Comparison of ENCODE assay signal across 14 cellular contexts in genomic region chr17:38893113-38893512, GRCh38. TPM values are rescaled to one million over a fixed set of nuclear protein-coding genes. Genes with fewer than 3 reads are reported as not detected.
A peak's percentile ranks its signal among the peaks of the same experiment; 100 is the strongest.
DNase-seq lines count a peak whose midpoint lies in the region; ATAC-seq and TF ChIP-seq lines count a peak whose summit lies in the region.
"Had no signal": no experiment of that assay in that cellular context is flagged by ENCODE, and none has a peak within 500 bp of the region (broad histone marks: within the 10 kb centered on the region; RNA-seq: fewer than 3 reads in every experiment).

No MANE protein-coding gene starts in this region.

- no peak overlapping the region for H3K4me3 Mint-ChIP-seq in activated CD4-positive, alpha-beta T cell treated with anti-CD3 and anti-CD28 coated beads, Interleukin-2, amount 10 ng/mL, durations not matched to agents 24 days and 14 days
- H3K4me3 Mint-ChIP-seq in activated CD4-positive, alpha-beta memory T cell treated with anti-CD3 and anti-CD28 coated beads for 36 hours: no peak overlapping the region
- H3K4me3 Mint-ChIP-seq in stimulated activated effector memory CD8-positive, alpha-beta T cell treated with anti-CD3 and anti-CD28 coated beads, Interleukin-12 subunit alpha, Interleukin-12 subunit beta, amount 100 ng/mL, for 72 hours: peak overlapping the region; percentile 40

- DNase-seq in activated CD4-positive, alpha-beta T cell treated with anti-CD3 and anti-CD28 coated beads, Interleukin-2, amount 10 ng/mL, durations not matched to agents 24 days and 14 days: no peak
- DNase-seq in activated CD4-positive, alpha-beta T cell treated with anti-CD3 and anti-CD28 coated beads, Interleukin-2, amount 50 U/mL, for 1 hour: no peak
- DNase-seq in activated CD4-positive, alpha-beta memory T cell treated with anti-CD3 and anti-CD28 coated beads for 36 hours: no peak
- DNase-seq in stimulated activated effector memory CD8-positive, alpha-beta T cell treated with anti-CD3 and anti-CD28 coated beads, Interleukin-12 subunit alpha, Interleukin-12 subunit beta, amount 100 ng/mL, for 72 hours (ENCODE audit: low spot score in 2 of 2): no peak
- DNase-seq in cortex of kidney (lab: John Stamatoyannopoulos, UW): no peak
- DNase-seq in GM10266 (ENCODE audit: extremely low spot score): no peak
- DNase-seq: DND-41, foreskin keratinocyte, IMR-90, pancreas, T-helper 9 cell had no signal

- H3K27me3 Mint-ChIP-seq in activated CD4-positive, alpha-beta T cell treated with anti-CD3 and anti-CD28 coated beads, Interleukin-2, amount 10 ng/mL, durations not matched to agents 24 days and 14 days: no peaks in the 10 kb centered on the region
- no peaks in the 10 kb centered on the region for H3K27me3 Mint-ChIP-seq in activated CD4-positive, alpha-beta memory T cell treated with anti-CD3 and anti-CD28 coated beads for 36 hours

- no peak for TF ChIP-seq CTCF in gastroesophageal sphincter (IDR thresholded peaks at IDR 0.05)
- TF ChIP-seq CTCF in GM10266 (IDR thresholded peaks at IDR 0.05; ENCODE audit: control insufficient read depth, insufficient read depth, low read depth, missing control alignments): no peak

- H3K27ac ChIP-seq in gastroesophageal sphincter: peak overlapping the region in 3 of 4 donors; percentile 71 to 74 (median 74)
- H3K27ac ChIP-seq: foreskin keratinocyte had no signal

- peaks cover 57% of the 10 kb centered on the region for H3K36me3 Mint-ChIP-seq in activated CD4-positive, alpha-beta T cell treated with anti-CD3 and anti-CD28 coated beads, Interleukin-2, amount 10 ng/mL, durations not matched to agents 24 days and 14 days (ENCODE audit: low read depth)
- H3K36me3 Mint-ChIP-seq in activated CD4-positive, alpha-beta memory T cell treated with anti-CD3 and anti-CD28 coated beads for 36 hours: peaks cover 31% of the 10 kb centered on the region
- H3K36me3 Mint-ChIP-seq in stimulated activated effector memory CD8-positive, alpha-beta T cell treated with anti-CD3 and anti-CD28 coated beads, Interleukin-12 subunit alpha, Interleukin-12 subunit beta, amount 100 ng/mL, for 72 hours: peaks cover 97% of the 10 kb centered on the region

- H3K4me1 Mint-ChIP-seq in activated CD4-positive, alpha-beta T cell treated with anti-CD3 and anti-CD28 coated beads, Interleukin-2, amount 10 ng/mL, durations not matched to agents 24 days and 14 days: peaks cover 68% of the 10 kb centered on the region
- peaks cover 88% of the 10 kb centered on the region for H3K4me1 Mint-ChIP-seq in activated CD4-positive, alpha-beta memory T cell treated with anti-CD3 and anti-CD28 coated beads for 36 hours (ENCODE audit: low read depth)
- H3K4me1 Mint-ChIP-seq in stimulated activated effector memory CD8-positive, alpha-beta T cell treated with anti-CD3 and anti-CD28 coated beads, Interleukin-12 subunit alpha, Interleukin-12 subunit beta, amount 100 ng/mL, for 72 hours: peaks cover 81% of the 10 kb centered on the region

- no peaks in the 10 kb centered on the region for H3K9me3 Mint-ChIP-seq in activated CD4-positive, alpha-beta T cell treated with anti-CD3 and anti-CD28 coated beads, Interleukin-2, amount 10 ng/mL, durations not matched to agents 24 days and 14 days
- H3K9me3 Mint-ChIP-seq in activated CD4-positive, alpha-beta memory T cell treated with anti-CD3 and anti-CD28 coated beads for 36 hours: no peaks in the 10 kb centered on the region
- H3K9me3 Mint-ChIP-seq in stimulated activated effector memory CD8-positive, alpha-beta T cell treated with anti-CD3 and anti-CD28 coated beads, Interleukin-12 subunit alpha, Interleukin-12 subunit beta, amount 100 ng/mL, for 72 hours: no peaks in the 10 kb centered on the region

- POLR2A ChIA-PET in activated CD4-positive, alpha-beta memory T cell treated with anti-CD3 and anti-CD28 coated beads for 36 hours (lab: Charles Lee): interaction anchor here (0.6 to 1.0 kb wide), 3 partner anchors 10 to 39 kb away, joined by 3 read pairs; partner anchors contain the start of genes LASP1 and RPL23

- WGBS in gastroesophageal sphincter (ENCODE audit: low coverage in 1 of 2), 2 donors: no CpG with 5 or more reads among the region's 5 CpGs

- no peak for TF ChIP-seq POLR2A in gastroesophageal sphincter (IDR thresholded peaks at IDR 0.05)

- peak overlapping the region; percentile 61 for H3K27ac Mint-ChIP-seq in activated CD4-positive, alpha-beta T cell treated with anti-CD3 and anti-CD28 coated beads, Interleukin-2, amount 10 ng/mL, durations not matched to agents 24 days and 14 days
- H3K27ac Mint-ChIP-seq in activated CD4-positive, alpha-beta memory T cell treated with anti-CD3 and anti-CD28 coated beads for 36 hours: peak overlapping the region; percentile 66
- no peak overlapping the region for H3K27ac Mint-ChIP-seq in stimulated activated effector memory CD8-positive, alpha-beta T cell treated with anti-CD3 and anti-CD28 coated beads, Interleukin-12 subunit alpha, Interleukin-12 subunit beta, amount 100 ng/mL, for 72 hours

- peaks cover 0 to 59% of the 10 kb centered on the region in 2 donors for H3K36me3 ChIP-seq in gastroesophageal sphincter

- no peak overlapping the region for H3K4me3 ChIP-seq in gastroesophageal sphincter
- H3K4me3 ChIP-seq: A549, pancreas had no signal

- CTCF ChIA-PET in activated CD4-positive, alpha-beta memory T cell treated with anti-CD3 and anti-CD28 coated beads for 36 hours (lab: Charles Lee): interaction anchor here (1.1 to 1.7 kb wide), 2 partner anchors 22 to 90 kb away, joined by 6 to 7 read pairs; no protein-coding TSS in a partner anchor

- ATAC-seq in gastroesophageal sphincter: no peak
- ATAC-seq in stimulated activated effector memory CD8-positive, alpha-beta T cell treated with anti-CD3 and anti-CD28 coated beads, Interleukin-12 subunit alpha, Interleukin-12 subunit beta, amount 100 ng/mL, for 72 hours: peak; percentile 23
- ATAC-seq in GM21381 (IDR thresholded peaks at IDR 0.05; ENCODE audit: unreplicated experiment): no peak
- ATAC-seq: foreskin keratinocyte had no signal

- TF ChIP-seq EP300 in gastroesophageal sphincter (IDR thresholded peaks at IDR 0.05): no peak

- no peaks in the 10 kb centered on the region for H3K27me3 ChIP-seq in gastroesophageal sphincter
- H3K27me3 ChIP-seq: foreskin keratinocyte, pancreas had no signal

- H3K9me3 ChIP-seq in gastroesophageal sphincter: no peaks in the 10 kb centered on the region
- H3K9me3 ChIP-seq: A549, pancreas had no signal

- intact Hi-C loops in activated CD4-positive, alpha-beta T cell treated with anti-CD3 and anti-CD28 coated beads, Interleukin-2, amount 10 ng/mL, durations not matched to agents 24 days and 14 days (cut with micrococcal nuclease): no loop called here
- intact Hi-C loops in activated CD4-positive, alpha-beta memory T cell treated with anti-CD3 and anti-CD28 coated beads for 36 hours (cut with micrococcal nuclease): loop anchor here (1.0 to 10.0 kb wide), 2 partner anchors 22 to 52 kb away; no protein-coding TSS in a partner anchor

- H3K4me1 ChIP-seq in gastroesophageal sphincter: peaks cover 4 to 85% (median 34%) of the 10 kb centered on the region in 3 donors
- H3K4me1 ChIP-seq: foreskin keratinocyte had no signal

RNA-seq across cellular contexts. Expression of gene LASP1, which starts 23.3 kb away (rescaled TPM):
- 130 and 131 TPM in 2 replicates for total RNA-seq in activated CD4-positive, alpha-beta T cell treated with anti-CD3 and anti-CD28 coated beads, Interleukin-2, amount 10 ng/mL, durations not matched to agents 24 days and 14 days
- total RNA-seq in activated CD4-positive, alpha-beta memory T cell treated with anti-CD3 and anti-CD28 coated beads for 36 hours: 100 to 1,000 TPM; 134 to 139 TPM
- 10 to 100 TPM; 33.5 to 88.9 (median 73.6) TPM for total RNA-seq in gastroesophageal sphincter

RNA-seq across cellular contexts. Expression of gene RPL23, which starts 39.6 kb away (rescaled TPM):
- 1,994 and 2,005 TPM in 2 replicates for total RNA-seq in activated CD4-positive, alpha-beta T cell treated with anti-CD3 and anti-CD28 coated beads, Interleukin-2, amount 10 ng/mL, durations not matched to agents 24 days and 14 days
- 1,000 to 10,000 TPM; 1,774 to 1,791 TPM for total RNA-seq in activated CD4-positive, alpha-beta memory T cell treated with anti-CD3 and anti-CD28 coated beads for 36 hours
- total RNA-seq in gastroesophageal sphincter: 1,000 to 10,000 TPM in 3 of 4 donors, 100 to 1,000 TPM in 1; 755 to 2,040 (median 1,511) TPM
